14 cellular contexts compared by ENCODE assay signal in the genomic region with DNA sequence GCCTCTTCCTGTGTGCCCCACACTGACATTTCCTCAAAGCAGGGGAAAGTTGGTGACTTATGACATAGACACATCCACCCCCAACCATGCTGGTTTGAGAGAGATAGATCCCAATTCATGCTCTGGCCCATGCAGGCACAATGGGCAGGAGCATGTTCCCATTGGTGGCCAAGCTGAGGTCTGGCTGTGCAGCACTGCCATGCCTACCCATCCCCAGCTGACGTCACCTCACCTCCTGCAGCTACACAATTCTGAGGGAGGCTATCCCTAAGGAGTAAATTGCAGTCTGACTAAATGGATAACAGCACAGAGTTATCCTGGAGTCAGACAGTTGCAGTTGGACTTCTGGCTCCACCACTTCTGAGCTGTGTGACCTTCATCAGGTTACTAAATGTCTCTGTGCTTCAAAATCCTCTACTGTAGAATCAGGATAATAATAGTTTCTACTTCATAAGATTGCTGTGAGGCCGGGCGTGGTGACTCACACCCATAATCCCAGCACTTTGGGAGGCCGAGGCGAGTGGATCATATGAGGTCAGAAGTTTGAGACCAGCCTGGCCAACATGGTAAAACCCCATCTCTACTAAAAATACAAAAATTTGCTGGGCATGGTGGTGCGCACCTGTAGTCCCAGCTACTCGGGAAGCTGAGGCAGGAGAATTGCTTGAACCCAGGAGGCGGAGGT.
"Had no signal": no experiment of that assay in that cellular context is flagged by ENCODE, and none has a peak within 500 bp of the region (broad histone marks: within the 10 kb centered on the region; RNA-seq: fewer than 3 reads in every experiment).

No MANE protein-coding gene starts in this region.

- H3K36me3 ChIP-seq: heart left ventricle, neutrophil had no signal

- ATAC-seq: naive thymus-derived CD4-positive, alpha-beta T cell; psoas muscle had no signal

- H3K36me3 Mint-ChIP-seq: naive thymus-derived CD4-positive, alpha-beta T cell; type B pancreatic cell had no signal

- H3K9me3 ChIP-seq: heart left ventricle, neutrophil, psoas muscle had no signal

- H3K27ac ChIP-seq: heart left ventricle, neutrophil, psoas muscle had no signal

- H3K9me3 Mint-ChIP-seq: type B pancreatic cell had no signal

- DNase-seq: dermis blood vessel endothelial cell; erythroblast; foreskin melanocyte; heart left ventricle; hippocampal formation; kidney glomerular epithelial cell; naive thymus-derived CD4-positive, alpha-beta T cell; psoas muscle; retina; small intestine; stimulated activated CD4-positive, alpha-beta T cell treated with anti-CD3 and anti-CD28 coated beads, Interleukin-2, amount 100 ng/mL, for 48 hours; stimulated activated naive CD4-positive, alpha-beta T cell treated with Interleukin-2 at 50 U/mL for 16 hours had no signal

- H3K4me3 ChIP-seq: heart left ventricle, psoas muscle had no signal

- H3K4me1 ChIP-seq: psoas muscle had no signal
